In genomic region chr6:98382246-98382645, GRCh38 we compare ENCODE assay signal across 25 cellular contexts.
"Had no signal": no experiment of that assay in that cellular context is flagged by ENCODE, and none has a peak within 500 bp of the region (broad histone marks: within the 10 kb centered on the region; RNA-seq: fewer than 3 reads in every experiment).

No MANE protein-coding gene starts in this region.

- H3K27me3 ChIP-seq: breast epithelium, right atrium auricular region, testis, transverse colon had no signal

- ATAC-seq: left colon; naive thymus-derived CD4-positive, alpha-beta T cell; stimulated activated naive CD8-positive, alpha-beta T cell treated with anti-CD3 and anti-CD28 coated beads, Interleukin-15, Interleukin-2, amounts not matched to agents 100 U/mL and 50 U/mL, for 24 hours; T-helper 17 cell had no signal

- H3K27ac ChIP-seq: breast epithelium, right atrium auricular region, testis, transverse colon had no signal

- DNase-seq: activated CD4-positive, alpha-beta T cell treated with anti-CD3 and anti-CD28 coated beads for 1 hour; activated CD4-positive, alpha-beta T cell treated with anti-CD3 and anti-CD28 coated beads, Interleukin-2, amount 50 U/mL, for 4 hours; activated CD8-positive, alpha-beta memory T cell treated with anti-CD3 and anti-CD28 coated beads for 24 hours; activated CD8-positive, alpha-beta memory T cell treated with anti-CD3 and anti-CD28 coated beads, Interleukin-2, amount 50 U/mL, for 4 hours; activated gamma-delta T cell; activated naive CD4-positive, alpha-beta T cell treated with anti-CD3 and anti-CD28 coated beads, Interleukin-2, amount 10 ng/mL, durations not matched to agents 7 days and 5 days; activated naive CD8-positive, alpha-beta T cell treated with anti-CD3 and anti-CD28 coated beads, Interleukin-2, amount 10 ng/mL, durations not matched to agents 7 days and 5 days; activated T-cell treated with anti-CD3 and anti-CD28 coated beads, Interleukin-2, amount 50 U/mL, for 1 hour; central memory CD4-positive, alpha-beta T cell; head of caudate nucleus; hippocampal formation; immature natural killer cell; kidney; left colon; mammary epithelial cell; naive thymus-derived CD4-positive, alpha-beta T cell; stimulated activated CD4-positive, alpha-beta T cell treated with anti-CD3 and anti-CD28 coated beads, Interleukin-2, amount 100 ng/mL, for 24 hours; stimulated activated naive CD8-positive, alpha-beta T cell treated with anti-CD3 and anti-CD28 coated beads, Interleukin-15, Interleukin-2, amounts not matched to agents 100 U/mL and 50 U/mL, for 24 hours; T-helper 17 cell; T1000; testis; transverse colon had no signal

- H3K36me3 ChIP-seq: breast epithelium, right atrium auricular region, transverse colon had no signal

- H3K4me3 ChIP-seq: breast epithelium, right atrium auricular region, smooth muscle cell, testis, transverse colon had no signal

- H3K4me1 ChIP-seq: breast epithelium, right atrium auricular region, testis, transverse colon had no signal

- H3K9me3 ChIP-seq: breast epithelium, right atrium auricular region, testis, transverse colon had no signal
